9 cellular contexts compared by ENCODE assay signal in the genomic region with DNA sequence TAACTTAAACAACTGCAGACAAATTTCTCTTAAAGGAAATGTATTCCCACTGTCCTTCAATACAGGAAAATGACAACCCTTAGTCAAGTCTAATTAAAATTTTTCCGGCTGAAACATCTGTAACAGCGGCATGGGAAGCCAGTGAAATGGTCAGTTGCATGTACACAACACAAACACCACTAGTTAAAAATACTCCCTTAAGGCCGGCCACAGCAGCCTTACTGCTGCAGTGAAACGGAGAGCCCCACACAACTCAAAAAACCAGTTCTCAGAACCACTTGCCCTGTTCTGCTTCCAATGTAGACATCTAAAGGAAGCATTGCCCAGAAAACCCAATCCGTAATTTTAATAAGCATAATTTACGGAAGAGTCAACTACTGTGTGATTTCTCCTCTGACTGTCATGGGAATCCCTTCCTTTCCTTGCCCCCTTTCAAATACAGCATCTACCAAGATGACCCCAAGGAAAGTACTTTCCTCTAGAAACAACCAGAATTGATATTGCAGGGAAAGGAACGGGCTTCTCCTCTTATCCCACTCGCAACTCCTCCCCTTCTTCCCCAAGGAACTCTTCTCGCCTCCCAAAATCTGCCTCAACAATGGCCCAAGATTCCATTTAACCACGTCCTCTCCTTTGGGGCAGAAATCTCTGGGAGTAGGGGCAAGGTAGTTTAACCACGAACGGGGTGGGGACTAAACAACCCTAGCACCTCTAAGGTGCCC. TPM values are rescaled to one million over a fixed set of nuclear protein-coding genes. Genes with fewer than 3 reads are reported as not detected.
DNase-seq lines count a peak whose midpoint lies in the region; ATAC-seq and TF ChIP-seq lines count a peak whose summit lies in the region.
"Had no signal": no experiment of that assay in that cellular context is flagged by ENCODE, and none has a peak within 500 bp of the region (broad histone marks: within the 10 kb centered on the region; RNA-seq: fewer than 3 reads in every experiment).

No MANE protein-coding gene starts in this region.

- H3K36me3 ChIP-seq in left ventricle myocardium inferior: no peaks in the 10 kb centered on the region
- no peaks in the 10 kb centered on the region for H3K36me3 ChIP-seq in vagina

- ATAC-seq in Right ventricle myocardium inferior: no peak

- H3K27me3 ChIP-seq in left ventricle myocardium inferior (ENCODE audit: low read depth) (peaks cover 29% of the 10 kb centered on the region), dorsolateral prefrontal cortex (no peaks in the 10 kb centered on the region), vagina (no peaks in the 10 kb centered on the region)

- peaks cover 66% of the 10 kb centered on the region for H3K4me1 ChIP-seq in left ventricle myocardium inferior
- peaks cover 24% of the 10 kb centered on the region for H3K4me1 ChIP-seq in vagina

- TF ChIP-seq POLR2A in vagina (IDR thresholded peaks at IDR 0.05): no peak

- no peak for DNase-seq in left ventricle myocardium inferior
- no peak for DNase-seq in Right ventricle myocardium inferior (ENCODE audit: missing footprints)
- DNase-seq in dorsolateral prefrontal cortex: no peak
- peak; percentile 41 for DNase-seq in myocyte (ENCODE audit: low read depth)
- no peak for DNase-seq in vagina (ENCODE audit: extremely low spot score in 2 of 2)
- no peak for DNase-seq in GM10266 (ENCODE audit: extremely low spot score)
- DNase-seq in AG08396 (ENCODE audit: low spot score): no peak
- DNase-seq in stimulated activated CD4-positive, alpha-beta T cell treated with anti-CD3 and anti-CD28 coated beads, Interleukin-1b, Interleukin-23, amount 100 ng/mL, for 48 hours: no peak
- DNase-seq: SHP77 treated with DMSO at 0.1 percent for 48 hours had no signal

- no peaks in the 10 kb centered on the region for H3K9me3 ChIP-seq in left ventricle myocardium inferior (replicated peaks)
- no peaks in the 10 kb centered on the region for H3K9me3 ChIP-seq in vagina

- TF ChIP-seq CTCF in left ventricle myocardium inferior (IDR thresholded peaks at IDR 0.05; ENCODE audit: borderline replicate concordance): no peak
- no peak for TF ChIP-seq CTCF in dorsolateral prefrontal cortex (IDR thresholded peaks at IDR 0.05 in 54 of 56, conservative IDR thresholded peaks at IDR 0.05 in 2 of 56; ENCODE audit: low read depth in 1 of 56, partially characterized antibody in 56 of 56)
- TF ChIP-seq CTCF in vagina (IDR thresholded peaks at IDR 0.05): no peak
- no peak for TF ChIP-seq CTCF in GM10266 (IDR thresholded peaks at IDR 0.05; ENCODE audit: control insufficient read depth, insufficient read depth, low read depth, missing control alignments)

- peak overlapping the region; percentile 92 for H3K27ac ChIP-seq in left ventricle myocardium inferior (replicated peaks)
- peak overlapping the region in 58 of 59 donors; percentile 80 to 98 (median 95) for H3K27ac ChIP-seq in dorsolateral prefrontal cortex
- H3K27ac ChIP-seq in vagina: peak overlapping the region; percentile 93

- peak overlapping the region; percentile 97 for H3K4me3 ChIP-seq in left ventricle myocardium inferior
- H3K4me3 ChIP-seq in dorsolateral prefrontal cortex: peak overlapping the region; percentile 66 to 94 (median 84)
- H3K4me3 ChIP-seq in vagina: peak overlapping the region; percentile 61 to 84

- intact Hi-C loops in left ventricle myocardium inferior (cut with micrococcal nuclease) (loop anchor here (10.0 kb wide), 1 partner anchor 109 kb away; no protein-coding TSS in a partner anchor), Right ventricle myocardium inferior (cut with DNase I) (loop anchor here (5.0 kb wide), 1 partner anchor 153 kb away; no protein-coding TSS in a partner anchor), dorsolateral prefrontal cortex (cut with DNase I) (loop anchor here (10.0 kb wide), 3 partner anchors 161 to 289 kb away; no protein-coding TSS in a partner anchor), vagina (cut with DNase I) (loop anchor here (10.0 kb wide), 1 partner anchor 99 kb away; no protein-coding TSS in a partner anchor)

RNA-seq across cellular contexts. Expression of gene FBN1, which starts 1.6 kb away (rescaled TPM):
- total RNA-seq in left ventricle myocardium inferior: 45.5 TPM
- 41.0 TPM for total RNA-seq in Right ventricle myocardium inferior
- 10 to 100 TPM; 18.2 to 42.8 (median 30.3) TPM for total RNA-seq in dorsolateral prefrontal cortex
- total RNA-seq in myocyte: 67.1 and 81.2 TPM in 2 replicates
- polyA plus RNA-seq in myocyte (2012): 506 TPM
- 102 TPM for total RNA-seq in vagina
